32 cellular contexts compared by ENCODE assay signal in genomic region chr3:136247436-136247835, GRCh38. TPM values are rescaled to one million over a fixed set of nuclear protein-coding genes. Genes with fewer than 3 reads are reported as not detected.
A peak's percentile ranks its signal among the peaks of the same experiment; 100 is the strongest.
DNase-seq lines count a peak whose midpoint lies in the region; TF ChIP-seq lines count a peak whose summit lies in the region.
"Had no signal": no experiment of that assay in that cellular context is flagged by ENCODE, and none has a peak within 500 bp of the region (broad histone marks: within the 10 kb centered on the region; RNA-seq: fewer than 3 reads in every experiment).

No MANE protein-coding gene starts in this region.

- H3K9me3 ChIP-seq in MM.1S (replicated peaks; ENCODE audit: insufficient read depth, low read length) (no peaks in the 10 kb centered on the region), WERI-Rb-1 (ENCODE audit: severe bottlenecking) (no peaks in the 10 kb centered on the region), neural progenitor cell (ENCODE audit: low read depth) (no peaks in the 10 kb centered on the region), BE2C (no peaks in the 10 kb centered on the region)
- H3K9me3 ChIP-seq: A549, esophagus muscularis mucosa, prostate gland, sigmoid colon, SK-N-SH, upper lobe of left lung had no signal

- in situ Hi-C loops in GM13976 (cut with MboI; ENCODE audit: low sequenced_read_pairs, unreplicated experiment): no loop called here

- no peak overlapping the region for H3K9ac ChIP-seq in MM.1S (ENCODE audit: low read length)
- H3K9ac ChIP-seq in neural progenitor cell: no peak overlapping the region
- H3K9ac ChIP-seq: SK-N-SH had no signal

- DNase-seq in NCI-H748 (lab: John Stamatoyannopoulos, UW; ENCODE audit: unreplicated experiment) (peak; percentile 25), NCI-H748 treated with DMSO at 0.1 percent for 48 hours (lab: John Stamatoyannopoulos, UW) (no peak), MM.1S (peak; percentile 21), WERI-Rb-1 (peak; percentile 19), neural progenitor cell (ENCODE audit: low spot score) (no peak), dedifferentiated amniotic fluid mesenchymal stem cell (ENCODE audit: extremely low spot score) (no peak), BE2C (no peak), GM13976 (ENCODE audit: low spot score) (no peak)
- DNase-seq: activated CD8-positive, alpha-beta T cell treated with anti-CD3 and anti-CD28 coated beads for 36 hours; activated naive CD8-positive, alpha-beta T cell treated with anti-CD3 and anti-CD28 coated beads for 36 hours; AML-193; aorta; CD4-positive, alpha-beta memory T cell; DMS153; foreskin keratinocyte; left cardiac atrium; mammary epithelial cell; NCI-H1105 treated with DMSO at 0.1 percent for 48 hours; NCI-H510A treated with DMSO at 0.1 percent for 48 hours; sigmoid colon; SK-N-SH; stimulated activated CD4-positive, alpha-beta T cell treated with anti-CD3 and anti-CD28 coated beads, Interleukin-4, amount 100 ng/mL, for 4 hours; substantia nigra; T-helper 17 cell; upper lobe of left lung had no signal

- H3K27ac ChIP-seq in MM.1S (ENCODE audit: low read length) (peak overlapping the region; percentile 24; the same call in 1 of the 2 replicates), WERI-Rb-1 (no peak overlapping the region), neural progenitor cell (no peak overlapping the region)
- H3K27ac ChIP-seq: A549, cardiac muscle cell, coronary artery, esophagus muscularis mucosa, foreskin keratinocyte, HL-60, prostate gland, sigmoid colon, upper lobe of left lung had no signal

- H3K36me3 ChIP-seq in MM.1S (replicated peaks; ENCODE audit: insufficient read depth, low read length) (no peaks in the 10 kb centered on the region), WERI-Rb-1 (no peaks in the 10 kb centered on the region; the same call in 1 of the 2 replicates), neural progenitor cell (no peaks in the 10 kb centered on the region), BE2C (no peaks in the 10 kb centered on the region)
- H3K36me3 ChIP-seq: cardiac muscle cell, esophagus muscularis mucosa, prostate gland, sigmoid colon, upper lobe of left lung had no signal

- H3K4me3 ChIP-seq in MM.1S (ENCODE audit: low read length) (no peak overlapping the region), WERI-Rb-1 (ENCODE audit: low read depth, low read length) (no peak overlapping the region), neural progenitor cell (no peak overlapping the region), BE2C (ENCODE audit: low read depth, low read length) (no peak overlapping the region)
- H3K4me3 ChIP-seq: A549, cardiac muscle cell, coronary artery, esophagus muscularis mucosa, prostate gland, sigmoid colon, upper lobe of left lung had no signal

- H4K20me1 ChIP-seq in MM.1S (ENCODE audit: insufficient read depth, low read length) (no peaks in the 10 kb centered on the region), neural progenitor cell (ENCODE audit: low read depth) (no peaks in the 10 kb centered on the region)

- H3K4me1 Mint-ChIP-seq in neural progenitor cell: peaks cover 12% of the 10 kb centered on the region

- H3K4me3 Mint-ChIP-seq in neural progenitor cell: no peak overlapping the region
- H3K4me3 Mint-ChIP-seq: activated CD8-positive, alpha-beta T cell treated with anti-CD3 and anti-CD28 coated beads for 36 hours; activated naive CD8-positive, alpha-beta T cell treated with anti-CD3 and anti-CD28 coated beads for 36 hours; CD4-positive, alpha-beta memory T cell; stimulated activated memory B cell treated with anti-CD40 and anti-IgM and Interleukin-4, amounts not matched to agents 10 μg/mL and 1 μg/mL and 100 μg/mL, for 72 hours; T-helper 17 cell had no signal

- peaks cover 14% of the 10 kb centered on the region for H3K79me2 ChIP-seq in MM.1S (ENCODE audit: low read length)
- peaks cover 19% of the 10 kb centered on the region for H3K79me2 ChIP-seq in neural progenitor cell (ENCODE audit: low read depth)

- H3K9me3 Mint-ChIP-seq in neural progenitor cell: peaks cover 2% of the 10 kb centered on the region
- H3K9me3 Mint-ChIP-seq: activated CD8-positive, alpha-beta T cell treated with anti-CD3 and anti-CD28 coated beads for 36 hours; activated naive CD8-positive, alpha-beta T cell treated with anti-CD3 and anti-CD28 coated beads for 36 hours; CD4-positive, alpha-beta memory T cell; stimulated activated memory B cell treated with anti-CD40 and anti-IgM and Interleukin-4, amounts not matched to agents 10 μg/mL and 1 μg/mL and 100 μg/mL, for 72 hours had no signal

- H3K27me3 Mint-ChIP-seq in neural progenitor cell (ENCODE audit: insufficient read depth, low read depth): peaks cover 3% of the 10 kb centered on the region
- H3K27me3 Mint-ChIP-seq: activated CD8-positive, alpha-beta T cell treated with anti-CD3 and anti-CD28 coated beads for 36 hours; activated naive CD8-positive, alpha-beta T cell treated with anti-CD3 and anti-CD28 coated beads for 36 hours; CD4-positive, alpha-beta memory T cell; stimulated activated memory B cell treated with anti-CD40 and anti-IgM and Interleukin-4, amounts not matched to agents 10 μg/mL and 1 μg/mL and 100 μg/mL, for 72 hours had no signal

- no peaks in the 10 kb centered on the region for H3K27me3 ChIP-seq in MM.1S (replicated peaks; ENCODE audit: insufficient read depth, low read length)
- no peaks in the 10 kb centered on the region for H3K27me3 ChIP-seq in WERI-Rb-1 (ENCODE audit: insufficient read depth, low read depth, severe bottlenecking)
- no peaks in the 10 kb centered on the region for H3K27me3 ChIP-seq in neural progenitor cell
- H3K27me3 ChIP-seq in BE2C: no peaks in the 10 kb centered on the region
- H3K27me3 ChIP-seq: cardiac muscle cell, esophagus muscularis mucosa, foreskin keratinocyte, sigmoid colon, upper lobe of left lung had no signal

- H3K4me2 ChIP-seq in MM.1S (ENCODE audit: low read depth, low read length): no peak overlapping the region
- no peak overlapping the region for H3K4me2 ChIP-seq in neural progenitor cell
- H3K4me2 ChIP-seq: A549, SK-N-SH had no signal

- H3F3A ChIP-seq in MM.1S (ENCODE audit: insufficient read depth, low read length) (peaks cover 36% of the 10 kb centered on the region), neural progenitor cell (ENCODE audit: low read depth) (peaks cover 14% of the 10 kb centered on the region)

- H3K4me1 ChIP-seq in MM.1S (ENCODE audit: low read length) (peaks cover 50% of the 10 kb centered on the region), neural progenitor cell (peaks cover 8% of the 10 kb centered on the region), BE2C (no peaks in the 10 kb centered on the region)
- H3K4me1 ChIP-seq: foreskin keratinocyte had no signal

- H2AFZ ChIP-seq in MM.1S (ENCODE audit: low read length): no peak overlapping the region
- H2AFZ ChIP-seq in neural progenitor cell (replicated peaks): peak overlapping the region; percentile 69

- no peak overlapping the region for H3K27ac Mint-ChIP-seq in neural progenitor cell
- H3K27ac Mint-ChIP-seq: activated CD8-positive, alpha-beta T cell treated with anti-CD3 and anti-CD28 coated beads for 36 hours; activated naive CD8-positive, alpha-beta T cell treated with anti-CD3 and anti-CD28 coated beads for 36 hours; stimulated activated memory B cell treated with anti-CD40 and anti-IgM and Interleukin-4, amounts not matched to agents 10 μg/mL and 1 μg/mL and 100 μg/mL, for 72 hours; T-helper 17 cell had no signal

- TF ChIP-seq CTCF in MM.1S (IDR thresholded peaks at IDR 0.05; ENCODE audit: low read length) (no peak), WERI-Rb-1 (IDR thresholded peaks at IDR 0.05; ENCODE audit: low read depth, low read length) (no peak), neural progenitor cell (IDR thresholded peaks at IDR 0.05) (no peak), BE2C (IDR thresholded peaks at IDR 0.05; ENCODE audit: low read depth, low read length) (no peak), GM13976 (IDR thresholded peaks at IDR 0.05; ENCODE audit: borderline replicate concordance, control extremely low read depth, extremely low read depth, insufficient read depth, missing control alignments) (no peak)

- H3K36me3 Mint-ChIP-seq in neural progenitor cell: no peaks in the 10 kb centered on the region
- H3K36me3 Mint-ChIP-seq: activated naive CD8-positive, alpha-beta T cell treated with anti-CD3 and anti-CD28 coated beads for 36 hours; CD4-positive, alpha-beta memory T cell; stimulated activated memory B cell treated with anti-CD40 and anti-IgM and Interleukin-4, amounts not matched to agents 10 μg/mL and 1 μg/mL and 100 μg/mL, for 72 hours had no signal

- no peaks in the 10 kb centered on the region for H3K9me2 ChIP-seq in MM.1S (replicated peaks; ENCODE audit: insufficient read depth, low read length)
- H3K9me2 ChIP-seq: SK-N-SH had no signal

RNA-seq across cellular contexts. Expression of gene PCCB, which starts 2.7 kb away (rescaled TPM):
- total RNA-seq in neural progenitor cell (ENCODE audit: low replicate concordance): 83.4 and 99.2 TPM in 2 replicates
- 36.5 TPM for polyA plus RNA-seq in BE2C (2012; ENCODE audit: insufficient read depth, insufficient read length, low read depth)

RNA-seq across cellular contexts. Expression of gene MSL2, which starts 51.3 kb away (rescaled TPM):
- 40.8 and 52.9 TPM in 2 replicates for total RNA-seq in neural progenitor cell (ENCODE audit: low replicate concordance)
- polyA plus RNA-seq in BE2C (2012; ENCODE audit: insufficient read depth, insufficient read length, low read depth): 25.0 TPM

Comparison
In these comparisons a context has a peak if more than half of its experiments do, and no peak if none do; other contexts are left out.
1. DNase-seq: peak in NCI-H748 (single experiment), MM.1S (single experiment) and WERI-Rb-1 (single experiment); none in NCI-H748 treated with DMSO at 0.1 percent for 48 hours (single experiment), neural progenitor cell (single experiment), dedifferentiated amniotic fluid mesenchymal stem cell (single experiment), BE2C (single experiment) and GM13976 (single experiment).